8 cellular contexts compared by ENCODE assay signal in the genomic region with DNA sequence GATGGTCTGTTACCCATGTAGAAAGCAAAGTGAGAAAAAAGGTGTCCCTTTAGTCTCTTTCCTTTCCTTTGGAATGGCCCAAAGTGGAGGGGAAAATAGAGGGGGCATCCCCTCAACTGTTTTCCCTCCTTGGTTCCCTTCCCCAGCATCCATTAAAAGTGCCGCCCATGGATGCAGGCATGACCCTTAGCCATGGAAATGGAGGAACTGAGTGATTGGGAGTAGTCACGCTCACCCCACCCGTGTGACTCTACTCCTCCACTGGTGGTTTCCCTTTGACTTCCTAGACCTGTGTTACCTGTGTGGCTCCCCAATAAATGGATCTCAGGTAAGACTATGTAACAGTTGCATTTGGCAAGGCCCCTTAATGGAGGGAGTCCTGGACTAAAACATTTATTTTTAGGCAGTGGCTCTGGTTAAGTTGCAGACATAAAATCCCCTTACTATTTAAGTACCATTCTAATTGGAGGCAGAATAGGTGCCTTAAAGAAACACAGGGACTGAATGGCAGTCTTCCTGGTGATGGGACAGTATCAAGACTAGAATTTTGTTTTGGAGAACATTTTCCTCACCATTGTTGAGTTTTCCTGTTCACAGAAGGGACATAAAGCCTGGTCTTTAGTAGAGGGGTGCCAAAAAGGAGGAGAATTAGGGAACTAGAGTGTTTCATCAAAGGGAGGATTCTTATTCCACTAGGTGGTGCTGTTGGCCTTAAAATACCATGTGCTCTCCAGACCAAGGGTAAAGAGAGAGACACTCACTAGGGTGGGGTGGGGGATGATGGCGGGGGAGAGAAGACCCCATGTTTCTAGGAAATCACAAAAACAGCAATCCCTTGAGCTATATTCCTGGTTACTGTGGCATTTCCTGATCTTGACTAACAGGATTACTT.
DNase-seq lines count a peak whose midpoint lies in the region; ATAC-seq and TF ChIP-seq lines count a peak whose summit lies in the region.

No MANE protein-coding gene starts in this region.

- H3K27ac ChIP-seq in OCI-LY3 (ENCODE audit: low read length) = no peak overlapping the region

- H3K9me3 ChIP-seq in OCI-LY3 (ENCODE audit: insufficient read depth, low read length) = peaks cover 22% of the 10 kb centered on the region; the same call in 1 of the 2 replicates

- no peaks in the 10 kb centered on the region for H4K20me1 ChIP-seq in OCI-LY3 (ENCODE audit: insufficient read depth, low read length)

- no peaks in the 10 kb centered on the region for H3K36me3 ChIP-seq in OCI-LY3 (replicated peaks; ENCODE audit: low read depth, low read length)

- H3K4me1 ChIP-seq in OCI-LY3 (ENCODE audit: low read length) = no peaks in the 10 kb centered on the region

- H3K4me2 ChIP-seq in OCI-LY3 (ENCODE audit: low read length) = no peak overlapping the region

- no peaks in the 10 kb centered on the region for H3K27me3 ChIP-seq in OCI-LY3 (ENCODE audit: low read depth, low read length)

- peak; percentile 4; the same call in 1 of the 2 replicates for TF ChIP-seq CTCF in AG09319 (IDR thresholded peaks at IDR 0.05; ENCODE audit: low read depth, low read length)
- peak; percentile 39 for TF ChIP-seq CTCF in OCI-LY3 (IDR thresholded peaks at IDR 0.05; ENCODE audit: low read depth, low read length)
- TF ChIP-seq CTCF in fibroblast of mammary gland (conservative IDR thresholded peaks at IDR 0.05; ENCODE audit: control insufficient read depth, insufficient read depth, low read depth, low read length) = peak; percentile 40

- H3K9ac ChIP-seq in OCI-LY3 (ENCODE audit: low read length) = no peak overlapping the region

- no peak overlapping the region for H2AFZ ChIP-seq in OCI-LY3 (ENCODE audit: low read depth, low read length)

- ATAC-seq in GM19351 (IDR thresholded peaks at IDR 0.05; ENCODE audit: unreplicated experiment) = peak; percentile 57

- DNase-seq in AG09319 (ENCODE audit: extremely low read depth, low read depth) (no peak), fibroblast of mammary gland (ENCODE audit: low read depth) (peak; percentile 42), NCI-H1694 (lab: John Stamatoyannopoulos, UW) (no peak), NCI-H2227 (lab: John Stamatoyannopoulos, UW; ENCODE audit: unreplicated experiment) (no peak), NCI-H2029 treated with DMSO at 0.1 percent for 48 hours (lab: John Stamatoyannopoulos, UW) (no peak)
- no peak for DNase-seq in stimulated activated CD4-positive, alpha-beta T cell treated with anti-CD3 and anti-CD28 coated beads, Interleukin-12 subunit alpha, Interleukin-12 subunit beta, amount 100 ng/mL, for 4 hours

- H3K79me2 ChIP-seq in OCI-LY3 (ENCODE audit: low read length) = no peaks in the 10 kb centered on the region

- H3K4me3 ChIP-seq in OCI-LY3 (ENCODE audit: low read length) (no peak overlapping the region), fibroblast of mammary gland (ENCODE audit: control insufficient read depth, low read depth, low read length) (no peak overlapping the region)
